ENCODE assay signal across 26 cellular contexts in the genomic region with DNA sequence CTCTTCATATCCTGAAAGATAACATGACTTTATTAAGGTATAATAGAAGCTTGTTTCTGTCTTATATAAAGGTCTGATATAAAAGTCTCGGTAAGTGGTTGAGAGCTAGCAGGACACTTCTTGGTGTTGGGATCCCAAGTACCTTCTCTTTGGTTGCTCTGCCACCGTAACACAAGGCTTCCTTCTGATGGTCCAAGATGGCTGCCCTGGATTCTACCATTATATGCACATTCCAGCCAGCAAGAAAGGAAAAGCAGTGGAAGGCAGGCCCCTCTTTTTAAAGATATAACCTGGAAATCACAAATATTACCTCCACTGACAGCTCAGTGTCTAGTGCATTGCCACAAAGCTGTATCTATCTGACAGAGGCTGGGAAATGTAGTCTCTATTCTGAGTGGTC.
"Had no signal": no experiment of that assay in that cellular context is flagged by ENCODE, and none has a peak within 500 bp of the region (broad histone marks: within the 10 kb centered on the region; RNA-seq: fewer than 3 reads in every experiment).

No MANE protein-coding gene starts in this region.

- FAIRE-seq: endometrium, islet of Langerhans, keratinocyte had no signal

- H3K27ac ChIP-seq: colonic mucosa, epithelial cell of prostate, esophagus squamous epithelium, gastrocnemius medialis, heart right ventricle, left lung, lower lobe of right lung had no signal

- H3K4me1 ChIP-seq: colonic mucosa, gastrocnemius medialis, left lung, lower lobe of right lung had no signal

- H3K9me3 ChIP-seq: colonic mucosa, esophagus squamous epithelium, gastrocnemius medialis, left lung had no signal

- H3K27me3 Mint-ChIP-seq: dendritic cell treated with granulocyte-macrophage colony-stimulating factor and Interleukin-4, amounts not matched to agents 40 ng/mL and 50 ng/mL, for 4 days had no signal

- H3K4me3 Mint-ChIP-seq: dendritic cell treated with granulocyte-macrophage colony-stimulating factor and Interleukin-4, amounts not matched to agents 40 ng/mL and 50 ng/mL, for 4 days; effector memory CD8-positive, alpha-beta T cell; endodermal cell had no signal

- H3K4me3 ChIP-seq: colonic mucosa, esophagus squamous epithelium, gastrocnemius medialis, heart right ventricle, left lung, lower lobe of right lung had no signal

- H3K27ac Mint-ChIP-seq: dendritic cell treated with granulocyte-macrophage colony-stimulating factor and Interleukin-4, amounts not matched to agents 40 ng/mL and 50 ng/mL, for 4 days; effector memory CD8-positive, alpha-beta T cell; endodermal cell had no signal

- H3K27me3 ChIP-seq: colonic mucosa, esophagus squamous epithelium, gastrocnemius medialis, left lung had no signal

- H3K36me3 ChIP-seq: colonic mucosa, esophagus squamous epithelium, gastrocnemius medialis, heart right ventricle, left lung, lower lobe of right lung had no signal

- H3K9me3 Mint-ChIP-seq: endodermal cell had no signal

- H3K4me1 Mint-ChIP-seq: endodermal cell had no signal

- DNase-seq: colonic mucosa; cortex of kidney; effector CD8-positive, alpha-beta T cell; effector memory CD8-positive, alpha-beta T cell; endodermal cell; erythroblast; esophagus squamous epithelium; foreskin fibroblast; foreskin melanocyte; gastrocnemius medialis; glutamatergic neuron; head of caudate nucleus; heart right ventricle; hippocampal formation; left cardiac atrium; left lung; left ventricle myocardium superior; lower lobe of right lung; mesenchymal stem cell; midbrain had no signal

- ATAC-seq: effector memory CD8-positive, alpha-beta T cell; esophagus mucosa; gastrocnemius medialis; heart right ventricle; left cardiac atrium; left lung; left ventricle myocardium superior; lower lobe of right lung had no signal
